8 cellular contexts compared by ENCODE assay signal in the genomic region with DNA sequence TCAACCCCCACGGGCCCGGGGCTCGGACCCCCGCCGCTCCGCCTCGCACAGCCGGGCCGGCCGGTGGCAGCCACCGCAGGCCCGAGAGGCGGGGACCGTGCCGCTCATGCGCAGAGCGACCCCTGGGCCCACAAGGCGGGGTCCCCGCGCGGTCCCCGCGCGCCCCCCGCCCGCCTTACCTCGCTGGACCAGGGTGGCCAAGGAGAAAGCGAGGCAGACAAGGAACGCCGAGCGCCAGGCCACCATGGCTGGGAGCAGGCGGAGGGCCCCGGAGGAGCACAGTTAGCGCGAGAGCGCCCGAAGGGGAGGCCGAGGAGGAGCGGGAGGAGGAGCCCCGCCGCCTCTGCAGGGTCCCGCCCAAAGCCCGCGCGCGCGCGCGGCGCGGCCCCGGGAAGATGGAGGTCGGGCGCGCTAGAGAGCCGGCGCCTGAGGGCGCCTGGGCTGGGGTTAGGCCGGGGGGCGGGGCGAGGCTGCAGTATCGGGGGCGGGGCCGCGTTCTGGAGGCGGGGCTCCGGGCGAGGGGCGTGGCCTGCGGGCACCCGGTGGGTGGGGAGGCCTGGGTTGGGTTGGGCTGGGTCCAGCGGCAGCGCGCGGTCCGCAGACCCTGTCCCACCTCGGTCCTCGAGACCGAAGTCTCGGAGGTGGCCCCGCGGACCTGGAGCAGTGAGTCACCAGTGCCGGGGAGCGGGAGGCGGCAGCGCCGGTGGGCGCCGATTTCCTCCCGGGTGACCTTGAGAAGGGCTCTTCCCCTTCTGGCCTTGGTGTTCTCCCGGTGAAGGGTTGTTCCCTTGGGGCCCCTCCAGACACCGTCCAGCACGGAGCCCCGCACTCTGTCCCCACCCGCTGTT. TPM values are rescaled to one million over a fixed set of nuclear protein-coding genes. Genes with fewer than 3 reads are reported as not detected.
DNase-seq lines count a peak whose midpoint lies in the region; ATAC-seq and TF ChIP-seq lines count a peak whose summit lies in the region.

A gene with protein sequence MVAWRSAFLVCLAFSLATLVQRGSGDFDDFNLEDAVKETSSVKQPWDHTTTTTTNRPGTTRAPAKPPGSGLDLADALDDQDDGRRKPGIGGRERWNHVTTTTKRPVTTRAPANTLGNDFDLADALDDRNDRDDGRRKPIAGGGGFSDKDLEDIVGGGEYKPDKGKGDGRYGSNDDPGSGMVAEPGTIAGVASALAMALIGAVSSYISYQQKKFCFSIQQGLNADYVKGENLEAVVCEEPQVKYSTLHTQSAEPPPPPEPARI (minus strand): TSS at position 326 of the 848 bp plus-strand sequence. CDS start 80 bp downstream, at position 246.

- no peaks in the 10 kb centered on the region for H3K4me1 ChIP-seq in testis

- H3K27ac Mint-ChIP-seq in activated naive CD8-positive, alpha-beta T cell treated with anti-CD3 and anti-CD28 coated beads for 36 hours: peak within 1 kb of the TSS; percentile 55
- H3K27ac Mint-ChIP-seq in glutamatergic neuron (ENCODE audit: unreplicated experiment): peak within 1 kb of the TSS; percentile 86
- H3K27ac Mint-ChIP-seq in osteocyte (ENCODE audit: unreplicated experiment): peak within 1 kb of the TSS; percentile 73

- H3K4me1 Mint-ChIP-seq in activated naive CD8-positive, alpha-beta T cell treated with anti-CD3 and anti-CD28 coated beads for 36 hours: peaks cover 5% of the 10 kb centered on the region
- H3K4me1 Mint-ChIP-seq in glutamatergic neuron (ENCODE audit: low read depth, unreplicated experiment) (peaks cover 13% of the 10 kb centered on the region), osteocyte (ENCODE audit: unreplicated experiment) (peaks cover 10% of the 10 kb centered on the region)

- H3K9me2 ChIP-seq in SU-DHL-6 (replicated peaks; ENCODE audit: insufficient read depth, low read length): no peaks in the 10 kb centered on the region

- no peaks in the 10 kb centered on the region for H3K9me3 Mint-ChIP-seq in activated naive CD8-positive, alpha-beta T cell treated with anti-CD3 and anti-CD28 coated beads for 36 hours
- peaks cover 3% of the 10 kb centered on the region for H3K9me3 Mint-ChIP-seq in glutamatergic neuron (ENCODE audit: unreplicated experiment)
- peaks cover 6% of the 10 kb centered on the region for H3K9me3 Mint-ChIP-seq in osteocyte (ENCODE audit: unreplicated experiment)

- H4K20me1 ChIP-seq in SU-DHL-6 (ENCODE audit: low read depth, low read length): no peaks in the 10 kb centered on the region

- H3K79me2 ChIP-seq in SU-DHL-6 (ENCODE audit: insufficient read depth, low read length): peaks cover 7% of the 10 kb centered on the region; the same call in 1 of the 2 replicates

- no peaks in the 10 kb centered on the region for H3K27me3 ChIP-seq in SU-DHL-6 (ENCODE audit: low read length)
- H3K27me3 ChIP-seq in testis: no peaks in the 10 kb centered on the region

- no peak for TF ChIP-seq POLR2A in testis (IDR thresholded peaks at IDR 0.05)

- H3K27ac ChIP-seq in SU-DHL-6 (ENCODE audit: low read depth, low read length) (peak within 1 kb of the TSS; percentile 40; the same call in 1 of the 2 replicates), testis (peak within 1 kb of the TSS; percentile 47 to 84)

- DNase-seq in GM10266 (ENCODE audit: extremely low spot score) (peak; percentile 93), NCI-H1092 treated with DMSO at 0.1 percent for 48 hours (lab: John Stamatoyannopoulos, UW) (peak; percentile 91), glutamatergic neuron (peak; percentile 92), osteocyte (ENCODE audit: extremely low spot score, unreplicated experiment) (peak; percentile 97), testis (peak; percentile 91)
- peak; percentile 87 for DNase-seq in activated naive CD8-positive, alpha-beta T cell treated with anti-CD3 and anti-CD28 coated beads for 36 hours

- peak; percentile 92 for ATAC-seq in HG02610 (IDR thresholded peaks at IDR 0.05; ENCODE audit: unreplicated experiment)

- H3K27me3 Mint-ChIP-seq in activated naive CD8-positive, alpha-beta T cell treated with anti-CD3 and anti-CD28 coated beads for 36 hours: no peaks in the 10 kb centered on the region
- no peaks in the 10 kb centered on the region for H3K27me3 Mint-ChIP-seq in glutamatergic neuron (ENCODE audit: unreplicated experiment)
- H3K27me3 Mint-ChIP-seq in osteocyte (ENCODE audit: unreplicated experiment): peaks cover 5% of the 10 kb centered on the region

- 0% methylated on average over 28 of the region's 95 CpGs; no CpG with 5 or more reads in 1 of the 2 donors for WGBS in testis, 2 donors

- H3K4me3 Mint-ChIP-seq in activated naive CD8-positive, alpha-beta T cell treated with anti-CD3 and anti-CD28 coated beads for 36 hours: peak within 1 kb of the TSS; percentile 79
- H3K4me3 Mint-ChIP-seq in glutamatergic neuron (ENCODE audit: unreplicated experiment): peak within 1 kb of the TSS; percentile 88
- peak within 1 kb of the TSS; percentile 80 for H3K4me3 Mint-ChIP-seq in osteocyte (ENCODE audit: unreplicated experiment)

- H3F3A ChIP-seq in SU-DHL-6 (ENCODE audit: insufficient read depth): no peaks in the 10 kb centered on the region

- H3K9me3 ChIP-seq in SU-DHL-6 (ENCODE audit: insufficient read depth, low read length) (no peaks in the 10 kb centered on the region), testis (no peaks in the 10 kb centered on the region)

- intact Hi-C loops in testis (cut with DNase I; ENCODE audit: low total_unique reads): no loop called here

- peak within 1 kb of the TSS; percentile 95 for H2AFZ ChIP-seq in SU-DHL-6 (ENCODE audit: low read depth, low read length, severe bottlenecking)

- no peaks in the 10 kb centered on the region for H3K36me3 ChIP-seq in SU-DHL-6 (ENCODE audit: low read length)
- H3K36me3 ChIP-seq in testis (ENCODE audit: low read depth, missing control alignments): no peaks in the 10 kb centered on the region

- no peak for TF ChIP-seq CTCF in GM10266 (IDR thresholded peaks at IDR 0.05; ENCODE audit: control insufficient read depth, insufficient read depth, low read depth, missing control alignments)
- no peak for TF ChIP-seq CTCF in SU-DHL-6 (IDR thresholded peaks at IDR 0.05; ENCODE audit: insufficient read depth, low read length, poor library complexity, severe bottlenecking)
- TF ChIP-seq CTCF in glutamatergic neuron (IDR thresholded peaks at IDR 0.05; ENCODE audit: partially characterized antibody, unreplicated experiment): no peak
- no peak for TF ChIP-seq CTCF in osteocyte (IDR thresholded peaks at IDR 0.05)
- TF ChIP-seq CTCF in testis (IDR thresholded peaks at IDR 0.05): no peak

- peak within 1 kb of the TSS; percentile 79 for H3K9ac ChIP-seq in SU-DHL-6 (ENCODE audit: low read length)

- H3K4me3 ChIP-seq in SU-DHL-6 (ENCODE audit: insufficient read depth, low read length, poor library complexity, severe bottlenecking) (peak within 1 kb of the TSS; percentile 77), testis (peak within 1 kb of the TSS; percentile 59 to 67)

- H3K36me3 Mint-ChIP-seq in activated naive CD8-positive, alpha-beta T cell treated with anti-CD3 and anti-CD28 coated beads for 36 hours: peaks cover 5% of the 10 kb centered on the region
- H3K36me3 Mint-ChIP-seq in glutamatergic neuron (ENCODE audit: unreplicated experiment): no peaks in the 10 kb centered on the region
- no peaks in the 10 kb centered on the region for H3K36me3 Mint-ChIP-seq in osteocyte (ENCODE audit: unreplicated experiment)

- H3K4me2 ChIP-seq in SU-DHL-6 (ENCODE audit: low read depth, low read length, poor library complexity, severe bottlenecking): peak within 1 kb of the TSS; percentile 99

RNA-seq across cellular contexts. Expression of the gene that starts here (rescaled TPM):
- 1 to 10 TPM; 8.0 to 9.1 TPM for total RNA-seq in activated naive CD8-positive, alpha-beta T cell treated with anti-CD3 and anti-CD28 coated beads for 36 hours
- 49.9 TPM for total RNA-seq in glutamatergic neuron (ENCODE audit: unreplicated experiment)
- total RNA-seq in osteocyte: 61.9 and 66.3 TPM in 2 replicates
- 10 to 100 TPM; 35.4 to 56.6 TPM for total RNA-seq in testis
- polyA plus RNA-seq in testis (ENCODE audit: insufficient read depth, low read depth, low replicate concordance): 36.5 TPM

Comparison
In these comparisons a context has a peak if more than half of its experiments do, and no peak if none do; other contexts are left out.
1. Peak in every context shown above with its lines: DNase-seq, ATAC-seq, H3K4me3 ChIP-seq and H3K27ac ChIP-seq.